In the genomic region with DNA sequence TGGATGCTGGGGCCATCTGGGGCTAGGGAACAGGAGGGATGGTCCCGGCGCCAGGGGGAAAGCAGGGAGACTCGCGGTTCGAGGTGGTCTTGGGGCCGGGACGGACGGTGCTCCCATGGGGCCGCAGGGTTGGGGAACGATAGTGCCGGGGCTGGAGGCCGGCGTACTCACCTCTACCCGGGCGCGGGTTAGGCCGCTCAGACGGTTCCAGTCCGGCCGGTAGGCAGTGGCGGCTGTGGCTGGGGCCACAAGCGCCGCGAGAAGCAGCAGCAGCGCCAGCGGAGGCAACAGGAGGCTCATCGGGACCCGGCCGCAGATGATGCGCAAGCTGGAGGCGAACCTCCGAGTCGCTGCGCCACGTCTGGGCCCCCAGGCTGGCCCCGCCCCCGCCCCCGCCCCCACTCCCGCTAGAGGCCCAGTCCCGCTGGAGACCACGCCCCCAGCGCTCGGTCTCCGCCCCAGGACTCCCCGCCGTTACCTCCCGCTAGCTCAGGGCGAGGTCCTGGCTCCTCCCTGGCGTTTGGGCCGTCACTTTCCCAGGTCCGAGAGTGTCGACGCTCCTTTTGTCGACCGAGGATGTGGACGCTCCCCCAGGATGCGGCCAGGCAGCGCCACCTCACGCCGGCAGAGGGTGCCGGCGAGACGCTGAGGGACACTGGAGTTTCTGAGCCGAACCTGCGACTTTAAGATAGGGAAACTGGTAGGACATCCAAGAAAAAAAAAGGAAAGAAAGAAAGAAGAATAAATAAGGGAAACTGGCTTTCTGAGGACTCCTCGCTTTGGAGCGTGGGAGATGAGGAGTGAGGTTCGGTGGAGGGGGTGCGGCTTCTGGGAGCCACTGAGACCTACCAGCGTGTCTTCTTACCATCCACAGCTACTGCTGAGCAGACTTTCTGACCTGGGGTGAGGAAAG, we compare ENCODE assay signal across 8 cellular contexts. TPM values are rescaled to one million over a fixed set of nuclear protein-coding genes. Genes with fewer than 3 reads are reported as not detected.
DNase-seq lines count a peak whose midpoint lies in the region; ATAC-seq and TF ChIP-seq lines count a peak whose summit lies in the region.

Gene SELENOM (minus strand): TSS at position 363 of the 913 bp plus-strand sequence. CDS start 63 bp downstream, at position 300.

- H3K27me3 Mint-ChIP-seq in T-helper 1 cell treated with Interleukin-12 subunit alpha and Interleukin-12 subunit beta and Interleukin-4 antibody, amounts not matched to agents 30 μg/mL and 1 μg/mL, for 36 hours (ENCODE audit: low read depth) = no peaks in the 10 kb centered on the region

- ATAC-seq in left ventricle myocardium superior (peak; percentile 91), psoas muscle (peak; percentile 91 to 95 (median 92))

- peak within 1 kb of the TSS; percentile 5 for H3K27ac Mint-ChIP-seq in T-helper 1 cell treated with Interleukin-12 subunit alpha and Interleukin-12 subunit beta and Interleukin-4 antibody, amounts not matched to agents 30 μg/mL and 1 μg/mL, for 36 hours

- POLR2A ChIA-PET in HEK293T (lab: Yijun Ruan, JAX) = interaction anchor here (0.6 to 2.1 kb wide), 11 partner anchors 8 to 183 kb away, joined by 3 to 14 read pairs (median 4); partner anchors contain the start of genes INPP5J, MORC2, RNF185 and TUG1

- DNase-seq in GM06990 (ENCODE audit: extremely low read depth, insufficient read length) (peak; percentile 86), HEK293T (ENCODE audit: extremely low spot score) (peak; percentile 99), NB4 (ENCODE audit: low read depth) (peak; percentile 95), left ventricle myocardium superior (peak; percentile 98), psoas muscle (peak; percentile 97 to 99)

- H3K4me3 ChIP-seq in GM06990 (replicated peaks; ENCODE audit: low read depth, low read length) = peak within 1 kb of the TSS; percentile 69
- H3K4me3 ChIP-seq in NB4 (ENCODE audit: low read depth, low read length) = peak within 1 kb of the TSS; percentile 39
- peak within 1 kb of the TSS; percentile 76 for H3K4me3 ChIP-seq in psoas muscle
- peak within 1 kb of the TSS; percentile 71 for H3K4me3 ChIP-seq in urinary bladder (ENCODE audit: low read depth, low read length)

- H3K9me3 ChIP-seq in psoas muscle = no peaks in the 10 kb centered on the region

- CTCF ChIA-PET in HEK293T (lab: Yijun Ruan, JAX) = interaction anchor here (0.6 to 1.8 kb wide), 25 partner anchors 8 to 184 kb away, joined by 3 to 18 read pairs (median 4); partner anchors contain the start of genes INPP5J, PLA2G3, RNF185 and SMTN

- H3K27me3 ChIP-seq in GM06990 (replicated peaks; ENCODE audit: control insufficient read depth, insufficient read depth, low read length) = no peaks in the 10 kb centered on the region
- no peaks in the 10 kb centered on the region for H3K27me3 ChIP-seq in psoas muscle (ENCODE audit: insufficient read depth in 3 of 3, low read length in 2 of 3)

- H3K4me1 Mint-ChIP-seq in T-helper 1 cell treated with Interleukin-12 subunit alpha and Interleukin-12 subunit beta and Interleukin-4 antibody, amounts not matched to agents 30 μg/mL and 1 μg/mL, for 36 hours (ENCODE audit: low read depth) = peaks cover 6% of the 10 kb centered on the region

- H3K36me3 ChIP-seq in GM06990 (ENCODE audit: control insufficient read depth, insufficient read depth, low read length) (no peaks in the 10 kb centered on the region), psoas muscle (ENCODE audit: insufficient read depth in 1 of 2, low read depth in 1 of 2) (peaks cover 0 to 21% of the 10 kb centered on the region in 2 donors), urinary bladder (ENCODE audit: insufficient read depth) (no peaks in the 10 kb centered on the region)

- TF ChIP-seq CTCF in GM06990 (IDR thresholded peaks at IDR 0.05; ENCODE audit: insufficient read depth, low read length, poor library complexity, severe bottlenecking) (peak; percentile 94), NB4 (IDR thresholded peaks at IDR 0.05; ENCODE audit: low read depth, low read length) (peak; percentile 84), psoas muscle (IDR thresholded peaks at IDR 0.05) (peak; percentile 92)

- WGBS in psoas muscle, 3 donors = 2 to 7% (median 4%) methylated on average over 47 to 70 of the region's 70 CpGs
- 1% methylated on average over 70 of the region's 70 CpGs for WGBS in urinary bladder

- H3K27ac ChIP-seq in angular gyrus (ENCODE audit: low read depth, low read length) (peak within 1 kb of the TSS; percentile 94), psoas muscle (peak within 1 kb of the TSS; percentile 89), urinary bladder (ENCODE audit: low read depth) (peak within 1 kb of the TSS; percentile 97)

- H3K4me1 ChIP-seq in psoas muscle (peaks cover 16% of the 10 kb centered on the region), urinary bladder (ENCODE audit: insufficient read depth) (no peaks in the 10 kb centered on the region)

- intact Hi-C loops in left ventricle myocardium superior (cut with micrococcal nuclease) = no loop called here
- intact Hi-C loops in psoas muscle (cut with DNase I) = loop anchor here (5.0 to 10.0 kb wide), 3 partner anchors 40 to 167 kb away; no protein-coding TSS in a partner anchor

- H3K9me3 Mint-ChIP-seq in T-helper 1 cell treated with Interleukin-12 subunit alpha and Interleukin-12 subunit beta and Interleukin-4 antibody, amounts not matched to agents 30 μg/mL and 1 μg/mL, for 36 hours = no peaks in the 10 kb centered on the region

- H3K36me3 Mint-ChIP-seq in T-helper 1 cell treated with Interleukin-12 subunit alpha and Interleukin-12 subunit beta and Interleukin-4 antibody, amounts not matched to agents 30 μg/mL and 1 μg/mL, for 36 hours (ENCODE audit: low read depth) = no peaks in the 10 kb centered on the region

- H3K4me3 Mint-ChIP-seq in T-helper 1 cell treated with Interleukin-12 subunit alpha and Interleukin-12 subunit beta and Interleukin-4 antibody, amounts not matched to agents 30 μg/mL and 1 μg/mL, for 36 hours = peak within 1 kb of the TSS; percentile 79

- no peak for TF ChIP-seq POLR2A in NB4 (IDR thresholded peaks at IDR 0.05; ENCODE audit: extremely low read depth, insufficient read length)

TF ChIP-seq in HEK293T, 16 proteins besides CTCF, POLR2A, EP300 and RAD21:
- TF ChIP-seq ARNT (IDR thresholded peaks at IDR 0.05) (no peak), FOXK2 (IDR thresholded peaks at IDR 0.05) (no peak), CTBP1 (IDR thresholded peaks at IDR 0.05; ENCODE audit: borderline replicate concordance) (peak; percentile 42; the same call in 1 of the 2 replicates), TARDBP (IDR thresholded peaks at IDR 0.05) (peak; percentile 84), SUZ12 (IDR thresholded peaks at IDR 0.05) (no peak)

RNA-seq across cellular contexts. Expression of gene SELENOM, which starts in this region (rescaled TPM):
- total RNA-seq in left ventricle myocardium superior (32.9 TPM), psoas muscle (10 to 100 TPM; 45.4 to 68.2 (median 52.3) TPM), urinary bladder (113 TPM)
- polyA plus RNA-seq in psoas muscle (10 to 100 TPM; 23.6 to 64.3 (median 44.0) TPM), urinary bladder (1,134 TPM)

Comparison
In these comparisons a context has a peak if more than half of its experiments do, and no peak if none do; other contexts are left out.
1. Peak in every context shown above with its lines: DNase-seq, ATAC-seq, H3K4me3 ChIP-seq and H3K27ac ChIP-seq.
2. RNA of gene SELENOM (polyA plus RNA-seq): 1,134 TPM in urinary bladder (single experiment); 23.6 to 64.3 TPM in psoas muscle; every median in the first group is over 10 times any median in the second.